ENCODE assay signal across 1 cellular context in the genomic region with DNA sequence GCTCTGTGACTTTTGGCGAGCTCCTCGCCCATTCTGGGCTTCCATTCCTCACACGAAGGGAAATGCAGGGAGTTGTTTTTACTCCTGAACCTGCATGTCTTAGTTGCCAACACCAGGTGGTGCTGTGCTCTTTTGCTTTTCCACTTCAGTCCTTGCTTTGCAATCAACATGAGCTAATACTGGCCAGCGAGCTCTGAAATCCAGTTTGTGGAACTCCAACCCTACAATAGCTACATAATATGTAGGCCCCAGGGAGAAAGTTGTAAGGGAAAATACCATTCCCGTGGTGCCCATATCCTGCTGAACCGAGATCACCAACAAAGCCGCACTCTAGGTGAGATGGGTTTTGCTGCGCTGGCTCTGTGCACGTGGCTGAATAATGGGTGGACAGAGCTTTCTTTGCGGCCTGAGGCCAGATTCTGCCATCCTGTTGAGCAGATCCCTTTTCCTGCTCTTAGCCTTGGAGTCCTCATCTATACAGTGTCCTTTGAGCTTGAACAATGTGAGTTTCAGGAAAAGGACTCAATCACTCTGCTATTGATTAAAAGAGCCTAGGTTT.
A peak's percentile ranks its signal among the peaks of the same experiment; 100 is the strongest.
TF ChIP-seq lines count a peak whose summit lies in the region.

No MANE protein-coding gene starts in this region.

TF ChIP-seq in K562, 482 proteins besides CTCF, POLR2A, EP300 and RAD21 (continued from another document and continues in another):
- TF ChIP-seq, protein P1, sequence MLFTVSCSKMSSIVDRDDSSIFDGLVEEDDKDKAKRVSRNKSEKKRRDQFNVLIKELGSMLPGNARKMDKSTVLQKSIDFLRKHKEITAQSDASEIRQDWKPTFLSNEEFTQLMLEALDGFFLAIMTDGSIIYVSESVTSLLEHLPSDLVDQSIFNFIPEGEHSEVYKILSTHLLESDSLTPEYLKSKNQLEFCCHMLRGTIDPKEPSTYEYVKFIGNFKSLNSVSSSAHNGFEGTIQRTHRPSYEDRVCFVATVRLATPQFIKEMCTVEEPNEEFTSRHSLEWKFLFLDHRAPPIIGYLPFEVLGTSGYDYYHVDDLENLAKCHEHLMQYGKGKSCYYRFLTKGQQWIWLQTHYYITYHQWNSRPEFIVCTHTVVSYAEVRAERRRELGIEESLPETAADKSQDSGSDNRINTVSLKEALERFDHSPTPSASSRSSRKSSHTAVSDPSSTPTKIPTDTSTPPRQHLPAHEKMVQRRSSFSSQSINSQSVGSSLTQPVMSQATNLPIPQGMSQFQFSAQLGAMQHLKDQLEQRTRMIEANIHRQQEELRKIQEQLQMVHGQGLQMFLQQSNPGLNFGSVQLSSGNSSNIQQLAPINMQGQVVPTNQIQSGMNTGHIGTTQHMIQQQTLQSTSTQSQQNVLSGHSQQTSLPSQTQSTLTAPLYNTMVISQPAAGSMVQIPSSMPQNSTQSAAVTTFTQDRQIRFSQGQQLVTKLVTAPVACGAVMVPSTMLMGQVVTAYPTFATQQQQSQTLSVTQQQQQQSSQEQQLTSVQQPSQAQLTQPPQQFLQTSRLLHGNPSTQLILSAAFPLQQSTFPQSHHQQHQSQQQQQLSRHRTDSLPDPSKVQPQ (CRISPR knock-in tag; IDR thresholded peaks at IDR 0.05; ENCODE audit: borderline replicate concordance): no peak
- TF ChIP-seq SRSF1 (IDR thresholded peaks at IDR 0.05; ENCODE audit: low read depth, low read length) (no peak), ERF (CRISPR knock-in tag; IDR thresholded peaks at IDR 0.05) (peak; percentile 72; the same call in 1 of the 2 replicates), SMARCC2 (IDR thresholded peaks at IDR 0.05; ENCODE audit: low read depth) (no peak), ZNF431 (CRISPR knock-in tag; IDR thresholded peaks at IDR 0.05) (no peak), ZNF75A (CRISPR knock-in tag; IDR thresholded peaks at IDR 0.05) (no peak), ZNF140 (CRISPR knock-in tag; IDR thresholded peaks at IDR 0.05) (no peak), HDAC8 (tag; IDR thresholded peaks at IDR 0.05) (peak; percentile 73; the same call in 1 of the 2 replicates), ZNF165 (CRISPR knock-in tag; IDR thresholded peaks at IDR 0.05; ENCODE audit: borderline replicate concordance) (no peak), SAFB (IDR thresholded peaks at IDR 0.05; ENCODE audit: borderline replicate concordance, low read depth, low read length) (no peak), MED1 (CRISPR knock-in tag; IDR thresholded peaks at IDR 0.05; ENCODE audit: borderline replicate concordance) (no peak), XRCC5 (IDR thresholded peaks at IDR 0.05; ENCODE audit: low read depth, low read length) (peak; percentile 89; the same call in 1 of the 2 replicates), ATF7 (IDR thresholded peaks at IDR 0.05) (peak; percentile 78), CBX5 (IDR thresholded peaks at IDR 0.05; ENCODE audit: borderline replicate concordance, low read depth) (no peak), PTTG1 (tag; IDR thresholded peaks at IDR 0.05; ENCODE audit: low read depth) (peak; percentile 23; the same call in 1 of the 2 replicates), ZKSCAN1 (IDR thresholded peaks at IDR 0.05; ENCODE audit: low read depth, low read length) (peak; percentile 35; the same call in 1 of the 2 replicates), MTF1 (CRISPR knock-in tag; IDR thresholded peaks at IDR 0.05; ENCODE audit: borderline replicate concordance) (no peak), ZNF778 (CRISPR knock-in tag; IDR thresholded peaks at IDR 0.05) (no peak), NR4A1 (CRISPR knock-in tag; IDR thresholded peaks at IDR 0.05) (peak; percentile 70; the same call in 1 of the 2 replicates), NR4A1 (tag; IDR thresholded peaks at IDR 0.05) (peak; percentile 80; the same call in 1 of the 2 replicates), ZNF444 (CRISPR knock-in tag; IDR thresholded peaks at IDR 0.05) (no peak), ZNF143 (CRISPR knock-in tag; IDR thresholded peaks at IDR 0.05) (no peak), COPS2 (conservative IDR thresholded peaks at IDR 0.05) (no peak), SMARCB1 (IDR thresholded peaks at IDR 0.05; ENCODE audit: insufficient read length, low read depth) (no peak), BRD4 (IDR thresholded peaks at IDR 0.05) (0 out of 2 replicates have a peak, but pooled peaks have one; percentile 48), TSC22D4 (tag; IDR thresholded peaks at IDR 0.05) (no peak), ETV1 (tag; conservative IDR thresholded peaks at IDR 0.05; ENCODE audit: low read depth) (no peak), U2AF1 (optimal IDR thresholded peaks at IDR 0.05; ENCODE audit: low read depth, low read length) (no peak), STAT5A (IDR thresholded peaks at IDR 0.05; ENCODE audit: borderline replicate concordance, low read length) (no peak), ZNF766 (CRISPR knock-in tag; conservative IDR thresholded peaks at IDR 0.05) (peak; percentile 87), SMAD1 (IDR thresholded peaks at IDR 0.05; ENCODE audit: low read depth, low read length, partially characterized antibody) (no peak)
- TF ChIP-seq, protein P2, sequence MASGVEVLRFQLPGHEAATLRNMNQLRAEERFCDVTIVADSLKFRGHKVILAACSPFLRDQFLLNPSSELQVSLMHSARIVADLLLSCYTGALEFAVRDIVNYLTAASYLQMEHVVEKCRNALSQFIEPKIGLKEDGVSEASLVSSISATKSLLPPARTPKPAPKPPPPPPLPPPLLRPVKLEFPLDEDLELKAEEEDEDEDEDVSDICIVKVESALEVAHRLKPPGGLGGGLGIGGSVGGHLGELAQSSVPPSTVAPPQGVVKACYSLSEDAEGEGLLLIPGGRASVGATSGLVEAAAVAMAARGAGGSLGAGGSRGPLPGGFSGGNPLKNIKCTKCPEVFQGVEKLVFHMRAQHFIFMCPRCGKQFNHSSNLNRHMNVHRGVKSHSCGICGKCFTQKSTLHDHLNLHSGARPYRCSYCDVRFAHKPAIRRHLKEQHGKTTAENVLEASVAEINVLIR (CRISPR knock-in tag; IDR thresholded peaks at IDR 0.05): peak; percentile 47
- TF ChIP-seq, protein P3, sequence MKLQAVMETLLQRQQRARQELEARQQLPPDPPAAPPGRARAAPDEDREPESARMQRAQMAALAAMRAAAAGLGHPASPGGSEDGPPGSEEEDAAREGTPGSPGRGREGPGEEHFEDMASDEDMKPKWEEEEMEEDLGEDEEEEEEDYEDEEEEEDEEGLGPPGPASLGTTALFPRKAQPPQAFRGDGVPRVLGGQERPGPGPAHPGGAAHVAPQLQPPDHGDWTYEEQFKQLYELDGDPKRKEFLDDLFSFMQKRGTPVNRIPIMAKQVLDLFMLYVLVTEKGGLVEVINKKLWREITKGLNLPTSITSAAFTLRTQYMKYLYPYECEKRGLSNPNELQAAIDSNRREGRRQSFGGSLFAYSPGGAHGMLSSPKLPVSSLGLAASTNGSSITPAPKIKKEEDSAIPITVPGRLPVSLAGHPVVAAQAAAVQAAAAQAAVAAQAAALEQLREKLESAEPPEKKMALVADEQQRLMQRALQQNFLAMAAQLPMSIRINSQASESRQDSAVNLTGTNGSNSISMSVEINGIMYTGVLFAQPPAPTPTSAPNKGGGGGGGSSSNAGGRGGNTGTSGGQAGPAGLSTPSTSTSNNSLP (IDR thresholded peaks at IDR 0.05; ENCODE audit: borderline replicate concordance, low read depth, low read length): no peak
- TF ChIP-seq, protein P4, sequence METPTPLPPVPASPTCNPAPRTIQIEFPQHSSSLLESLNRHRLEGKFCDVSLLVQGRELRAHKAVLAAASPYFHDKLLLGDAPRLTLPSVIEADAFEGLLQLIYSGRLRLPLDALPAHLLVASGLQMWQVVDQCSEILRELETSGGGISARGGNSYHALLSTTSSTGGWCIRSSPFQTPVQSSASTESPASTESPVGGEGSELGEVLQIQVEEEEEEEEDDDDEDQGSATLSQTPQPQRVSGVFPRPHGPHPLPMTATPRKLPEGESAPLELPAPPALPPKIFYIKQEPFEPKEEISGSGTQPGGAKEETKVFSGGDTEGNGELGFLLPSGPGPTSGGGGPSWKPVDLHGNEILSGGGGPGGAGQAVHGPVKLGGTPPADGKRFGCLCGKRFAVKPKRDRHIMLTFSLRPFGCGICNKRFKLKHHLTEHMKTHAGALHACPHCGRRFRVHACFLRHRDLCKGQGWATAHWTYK (CRISPR knock-in tag; IDR thresholded peaks at IDR 0.05): no peak
- TF ChIP-seq, protein P5, sequence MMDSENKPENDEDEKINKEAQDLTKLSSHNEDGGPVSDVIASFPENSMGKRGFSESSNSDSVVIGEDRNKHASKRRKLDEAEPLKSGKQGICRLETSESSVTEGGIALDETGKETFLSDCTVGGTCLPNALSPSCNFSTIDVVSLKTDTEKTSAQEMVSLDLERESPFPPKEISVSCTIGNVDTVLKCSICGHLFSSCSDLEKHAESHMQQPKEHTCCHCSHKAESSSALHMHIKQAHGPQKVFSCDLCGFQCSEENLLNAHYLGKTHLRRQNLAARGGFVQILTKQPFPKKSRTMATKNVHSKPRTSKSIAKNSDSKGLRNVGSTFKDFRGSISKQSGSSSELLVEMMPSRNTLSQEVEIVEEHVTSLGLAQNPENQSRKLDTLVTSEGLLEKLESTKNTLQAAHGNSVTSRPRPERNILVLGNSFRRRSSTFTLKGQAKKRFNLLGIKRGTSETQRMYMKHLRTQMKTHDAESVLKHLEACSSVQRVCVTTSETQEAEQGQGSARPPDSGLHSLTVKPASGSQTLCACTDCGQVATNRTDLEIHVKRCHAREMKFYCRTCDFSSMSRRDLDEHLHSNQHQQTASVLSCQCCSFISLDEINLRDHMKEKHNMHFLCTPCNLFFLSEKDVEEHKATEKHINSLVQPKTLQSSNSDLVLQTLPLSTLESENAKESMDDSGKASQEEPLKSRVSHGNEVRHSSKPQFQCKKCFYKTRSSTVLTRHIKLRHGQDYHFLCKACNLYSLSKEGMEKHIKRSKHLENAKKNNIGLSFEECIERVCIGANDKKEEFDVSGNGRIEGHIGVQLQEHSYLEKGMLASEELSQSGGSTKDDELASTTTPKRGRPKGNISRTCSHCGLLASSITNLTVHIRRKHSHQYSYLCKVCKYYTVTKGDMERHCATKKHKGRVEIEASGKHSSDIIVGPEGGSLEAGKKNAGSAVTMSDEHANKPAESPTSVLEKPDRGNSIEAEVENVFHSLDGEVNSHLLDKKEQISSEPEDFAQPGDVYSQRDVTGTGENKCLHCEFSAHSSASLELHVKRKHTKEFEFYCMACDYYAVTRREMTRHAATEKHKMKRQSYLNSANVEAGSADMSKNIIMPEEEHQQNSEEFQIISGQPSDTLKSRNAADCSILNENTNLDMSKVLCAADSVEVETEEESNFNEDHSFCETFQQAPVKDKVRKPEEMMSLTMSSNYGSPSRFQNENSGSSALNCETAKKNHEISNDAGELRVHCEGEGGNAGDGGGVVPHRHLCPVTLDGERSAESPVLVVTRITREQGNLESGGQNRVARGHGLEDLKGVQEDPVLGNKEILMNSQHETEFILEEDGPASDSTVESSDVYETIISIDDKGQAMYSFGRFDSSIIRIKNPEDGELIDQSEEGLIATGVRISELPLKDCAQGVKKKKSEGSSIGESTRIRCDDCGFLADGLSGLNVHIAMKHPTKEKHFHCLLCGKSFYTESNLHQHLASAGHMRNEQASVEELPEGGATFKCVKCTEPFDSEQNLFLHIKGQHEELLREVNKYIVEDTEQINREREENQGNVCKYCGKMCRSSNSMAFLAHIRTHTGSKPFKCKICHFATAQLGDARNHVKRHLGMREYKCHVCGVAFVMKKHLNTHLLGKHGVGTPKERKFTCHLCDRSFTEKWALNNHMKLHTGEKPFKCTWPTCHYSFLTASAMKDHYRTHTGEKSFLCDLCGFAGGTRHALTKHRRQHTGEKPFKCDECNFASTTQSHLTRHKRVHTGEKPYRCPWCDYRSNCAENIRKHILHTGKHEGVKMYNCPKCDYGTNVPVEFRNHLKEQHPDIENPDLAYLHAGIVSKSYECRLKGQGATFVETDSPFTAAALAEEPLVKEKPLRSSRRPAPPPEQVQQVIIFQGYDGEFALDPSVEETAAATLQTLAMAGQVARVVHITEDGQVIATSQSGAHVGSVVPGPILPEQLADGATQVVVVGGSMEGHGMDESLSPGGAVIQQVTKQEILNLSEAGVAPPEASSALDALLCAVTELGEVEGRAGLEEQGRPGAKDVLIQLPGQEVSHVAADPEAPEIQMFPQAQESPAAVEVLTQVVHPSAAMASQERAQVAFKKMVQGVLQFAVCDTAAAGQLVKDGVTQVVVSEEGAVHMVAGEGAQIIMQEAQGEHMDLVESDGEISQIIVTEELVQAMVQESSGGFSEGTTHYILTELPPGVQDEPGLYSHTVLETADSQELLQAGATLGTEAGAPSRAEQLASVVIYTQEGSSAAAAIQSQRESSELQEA (IDR thresholded peaks at IDR 0.05; ENCODE audit: low read depth): no peak
- TF ChIP-seq, protein P6, sequence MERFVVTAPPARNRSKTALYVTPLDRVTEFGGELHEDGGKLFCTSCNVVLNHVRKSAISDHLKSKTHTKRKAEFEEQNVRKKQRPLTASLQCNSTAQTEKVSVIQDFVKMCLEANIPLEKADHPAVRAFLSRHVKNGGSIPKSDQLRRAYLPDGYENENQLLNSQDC (CRISPR knock-in tag; IDR thresholded peaks at IDR 0.05): no peak
- TF ChIP-seq, protein P7, sequence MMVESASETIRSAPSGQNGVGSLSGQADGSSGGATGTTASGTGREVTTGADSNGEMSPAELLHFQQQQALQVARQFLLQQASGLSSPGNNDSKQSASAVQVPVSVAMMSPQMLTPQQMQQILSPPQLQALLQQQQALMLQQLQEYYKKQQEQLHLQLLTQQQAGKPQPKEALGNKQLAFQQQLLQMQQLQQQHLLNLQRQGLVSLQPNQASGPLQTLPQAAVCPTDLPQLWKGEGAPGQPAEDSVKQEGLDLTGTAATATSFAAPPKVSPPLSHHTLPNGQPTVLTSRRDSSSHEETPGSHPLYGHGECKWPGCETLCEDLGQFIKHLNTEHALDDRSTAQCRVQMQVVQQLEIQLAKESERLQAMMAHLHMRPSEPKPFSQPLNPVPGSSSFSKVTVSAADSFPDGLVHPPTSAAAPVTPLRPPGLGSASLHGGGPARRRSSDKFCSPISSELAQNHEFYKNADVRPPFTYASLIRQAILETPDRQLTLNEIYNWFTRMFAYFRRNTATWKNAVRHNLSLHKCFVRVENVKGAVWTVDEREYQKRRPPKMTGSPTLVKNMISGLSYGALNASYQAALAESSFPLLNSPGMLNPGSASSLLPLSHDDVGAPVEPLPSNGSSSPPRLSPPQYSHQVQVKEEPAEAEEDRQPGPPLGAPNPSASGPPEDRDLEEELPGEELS (CRISPR knock-in tag; IDR thresholded peaks at IDR 0.05; ENCODE audit: borderline replicate concordance): 0 out of 2 replicates have a peak, but pooled peaks have one; percentile 72
- TF ChIP-seq, protein P8, sequence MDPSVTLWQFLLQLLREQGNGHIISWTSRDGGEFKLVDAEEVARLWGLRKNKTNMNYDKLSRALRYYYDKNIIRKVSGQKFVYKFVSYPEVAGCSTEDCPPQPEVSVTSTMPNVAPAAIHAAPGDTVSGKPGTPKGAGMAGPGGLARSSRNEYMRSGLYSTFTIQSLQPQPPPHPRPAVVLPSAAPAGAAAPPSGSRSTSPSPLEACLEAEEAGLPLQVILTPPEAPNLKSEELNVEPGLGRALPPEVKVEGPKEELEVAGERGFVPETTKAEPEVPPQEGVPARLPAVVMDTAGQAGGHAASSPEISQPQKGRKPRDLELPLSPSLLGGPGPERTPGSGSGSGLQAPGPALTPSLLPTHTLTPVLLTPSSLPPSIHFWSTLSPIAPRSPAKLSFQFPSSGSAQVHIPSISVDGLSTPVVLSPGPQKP (CRISPR knock-in tag; IDR thresholded peaks at IDR 0.05): no peak
- TF ChIP-seq, protein P9, sequence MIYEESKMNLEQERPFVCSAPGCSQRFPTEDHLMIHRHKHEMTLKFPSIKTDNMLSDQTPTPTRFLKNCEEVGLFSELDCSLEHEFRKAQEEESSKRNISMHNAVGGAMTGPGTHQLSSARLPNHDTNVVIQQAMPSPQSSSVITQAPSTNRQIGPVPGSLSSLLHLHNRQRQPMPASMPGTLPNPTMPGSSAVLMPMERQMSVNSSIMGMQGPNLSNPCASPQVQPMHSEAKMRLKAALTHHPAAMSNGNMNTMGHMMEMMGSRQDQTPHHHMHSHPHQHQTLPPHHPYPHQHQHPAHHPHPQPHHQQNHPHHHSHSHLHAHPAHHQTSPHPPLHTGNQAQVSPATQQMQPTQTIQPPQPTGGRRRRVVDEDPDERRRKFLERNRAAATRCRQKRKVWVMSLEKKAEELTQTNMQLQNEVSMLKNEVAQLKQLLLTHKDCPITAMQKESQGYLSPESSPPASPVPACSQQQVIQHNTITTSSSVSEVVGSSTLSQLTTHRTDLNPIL (CRISPR knock-in tag; IDR thresholded peaks at IDR 0.05): 0 out of 2 replicates have a peak, but pooled peaks have one; percentile 48
